Comparison of ENCODE assay signal across 16 cellular contexts in the genomic region with DNA sequence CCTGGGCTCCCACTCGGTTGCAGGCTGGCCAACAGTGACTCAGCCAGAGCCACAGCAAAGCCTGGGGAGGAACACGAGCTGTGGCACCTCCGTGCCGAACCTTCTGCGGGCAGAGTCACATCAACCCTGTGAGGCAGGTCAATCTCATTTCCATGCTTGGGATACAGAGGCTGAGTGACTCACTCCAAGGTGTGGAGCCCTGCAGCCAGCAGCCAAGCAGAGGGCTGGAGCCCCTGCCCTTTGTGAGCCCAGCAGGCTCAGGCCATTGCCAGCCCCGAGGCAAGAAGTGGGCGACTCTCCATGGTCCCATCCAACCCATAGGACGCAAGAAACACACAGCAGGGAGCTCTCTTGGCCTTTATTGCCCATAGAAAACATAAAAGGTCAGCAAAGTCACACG. TPM values are rescaled to one million over a fixed set of nuclear protein-coding genes. Genes with fewer than 3 reads are reported as not detected.
DNase-seq lines count a peak whose midpoint lies in the region; ATAC-seq and TF ChIP-seq lines count a peak whose summit lies in the region.
"Had no signal": no experiment of that assay in that cellular context is flagged by ENCODE, and none has a peak within 500 bp of the region (broad histone marks: within the 10 kb centered on the region; RNA-seq: fewer than 3 reads in every experiment).

No MANE protein-coding gene starts in this region.

- H3K9me3 Mint-ChIP-seq in H9 (no peaks in the 10 kb centered on the region), immature natural killer cell (no peaks in the 10 kb centered on the region)

- H3K9ac ChIP-seq in H9 (ENCODE audit: extremely low read depth, insufficient read length, low read length), result no peak overlapping the region

- H3K14ac ChIP-seq in H9 (ENCODE audit: insufficient read depth, low read length), result no peak overlapping the region

- peaks cover 54 to 94% (median 91%) of the 10 kb centered on the region in 3 experiments for H3K36me3 Mint-ChIP-seq in H9 (ENCODE audit: insufficient read depth in 1 of 3, low read depth in 3 of 3)
- peaks cover 9% of the 10 kb centered on the region for H3K36me3 Mint-ChIP-seq in T-helper 17 cell (ENCODE audit: low read depth)
- peaks cover 8 to 13% (median 13%) of the 10 kb centered on the region in 3 donors for H3K36me3 Mint-ChIP-seq in immature natural killer cell

- no peak overlapping the region for H3K4ac ChIP-seq in H9 (ENCODE audit: low read depth, low read length)

- no peak overlapping the region for H4K8ac ChIP-seq in H9 (replicated peaks; ENCODE audit: insufficient read length, low read depth, low read length)

- H3K56ac ChIP-seq in H9 (ENCODE audit: insufficient read length, low read depth, low read length), result no peak overlapping the region

- H3K79me2 ChIP-seq in H9 (ENCODE audit: insufficient read depth, low read length), result no peaks in the 10 kb centered on the region

- no peak overlapping the region for H4K5ac ChIP-seq in H9 (ENCODE audit: insufficient read length, low read depth, low read length)

- no peak overlapping the region for H2BK15ac ChIP-seq in H9 (ENCODE audit: low read depth, low read length)

- no peaks in the 10 kb centered on the region for H3K23me2 ChIP-seq in H9 (ENCODE audit: insufficient read length, low read depth, low read length, poor library complexity, severe bottlenecking)

- H4K91ac ChIP-seq in H9 (ENCODE audit: insufficient read length, low read depth, low read length), result no peak overlapping the region

- no peak overlapping the region for H3K23ac ChIP-seq in H9 (ENCODE audit: insufficient read length, low read depth, low read length)

- no peak overlapping the region for H2AK5ac ChIP-seq in H9 (ENCODE audit: insufficient read length, low read length)

- no peak overlapping the region for H3K27ac ChIP-seq in H9 (ENCODE audit: insufficient read length, low read depth, low read length)
- H3K27ac ChIP-seq in epithelial cell of prostate, result peak overlapping the region; percentile 99
- peak overlapping the region; percentile 10 for H3K27ac ChIP-seq in substantia nigra (ENCODE audit: low read depth, low read length, poor library complexity, severe bottlenecking)

- TF ChIP-seq CTCF in H9 (conservative IDR thresholded peaks at IDR 0.05), result no peak

- H3T11ph ChIP-seq in H9 (ENCODE audit: low read length), result no peak overlapping the region

- no peak overlapping the region for H3K4me2 ChIP-seq in H9 (ENCODE audit: insufficient read depth, insufficient read length, low read length)

- no peak overlapping the region for H2BK5ac ChIP-seq in H9 (ENCODE audit: insufficient read length, low read length)

- no peak for ATAC-seq in T-helper 17 cell
- ATAC-seq: Panc1 had no signal

- no peaks in the 10 kb centered on the region for H3K4me1 ChIP-seq in H9 (ENCODE audit: insufficient read depth, low read length)

- H3K27me3 Mint-ChIP-seq in H9 (ENCODE audit: low read depth), result no peaks in the 10 kb centered on the region
- H3K27me3 Mint-ChIP-seq in T-helper 17 cell, result no peaks in the 10 kb centered on the region
- peaks cover 0 to 6% (median 3%) of the 10 kb centered on the region in 3 donors for H3K27me3 Mint-ChIP-seq in immature natural killer cell (ENCODE audit: low read depth in 3 of 3)
- H3K27me3 Mint-ChIP-seq: B cell; CD4-positive, alpha-beta memory T cell had no signal

- no peak overlapping the region for H2BK12ac ChIP-seq in H9 (ENCODE audit: insufficient read length, low read depth, low read length)

- H3K79me1 ChIP-seq in H9 (ENCODE audit: insufficient read depth, low read depth, low read length, poor library complexity, severe bottlenecking), result no peaks in the 10 kb centered on the region

- no CpG with 5 or more reads among the region's 9 CpGs for WGBS in H9 (ENCODE audit: extremely low coverage, insufficient read length, low lambda C conversion rate)

- H3K9me3 ChIP-seq in H9 (ENCODE audit: control insufficient read depth, low read depth, low read length), result no peaks in the 10 kb centered on the region
- H3K9me3 ChIP-seq in T-helper 17 cell (ENCODE audit: control insufficient read depth, low read length, poor library complexity, severe bottlenecking), result no peaks in the 10 kb centered on the region
- H3K9me3 ChIP-seq: MG63 had no signal

- peaks cover 2% of the 10 kb centered on the region for H4K20me1 ChIP-seq in H9 (ENCODE audit: control insufficient read depth, insufficient read depth, insufficient read length)

- peaks cover 3 to 17% of the 10 kb centered on the region in 2 experiments; a peak in 3 of 4 replicates for H3K4me1 Mint-ChIP-seq in H9
- peaks cover 5% of the 10 kb centered on the region for H3K4me1 Mint-ChIP-seq in T-helper 17 cell
- no peaks in the 10 kb centered on the region for H3K4me1 Mint-ChIP-seq in immature natural killer cell
- H3K4me1 Mint-ChIP-seq: B cell; CD4-positive, alpha-beta memory T cell had no signal

- H3K4me3 Mint-ChIP-seq in H9 (no peak overlapping the region), T-helper 17 cell (no peak overlapping the region), immature natural killer cell (no peak overlapping the region)
- H3K4me3 Mint-ChIP-seq: B cell; CD4-positive, alpha-beta memory T cell had no signal

- H2BK120ac ChIP-seq in H9 (ENCODE audit: low read depth, low read length, poor library complexity, severe bottlenecking), result no peak overlapping the region

- H2BK20ac ChIP-seq in H9 (ENCODE audit: low read depth, low read length, poor library complexity, severe bottlenecking), result no peak overlapping the region

- no peak for DNase-seq in H9
- no peak for DNase-seq in T-helper 17 cell
- no peak for DNase-seq in epithelial cell of prostate (ENCODE audit: low read depth, low spot score)
- no peak for DNase-seq in substantia nigra (lab: John Stamatoyannopoulos, UW)
- DNase-seq in immature natural killer cell, result no peak
- DNase-seq in SKM-1 treated with dmso at 0.1 percent for 144 hours (lab: John Stamatoyannopoulos, UW; ENCODE audit: unreplicated experiment), result no peak
- DNase-seq in NK-92 (lab: John Stamatoyannopoulos, UW; ENCODE audit: unreplicated experiment), result no peak
- DNase-seq: CD4-positive, alpha-beta memory T cell; DMS79; KBM-7; NCI-H1092 treated with DMSO at 0.1 percent for 48 hours; NCI-H1694 treated with DMSO at 0.1 percent for 48 hours; NCI-H69 had no signal

- H3K27me3 ChIP-seq in H9 (ENCODE audit: insufficient read depth, low read length), result no peaks in the 10 kb centered on the region
- H3K27me3 ChIP-seq: MG63 had no signal

- H2AFZ ChIP-seq in H9 (ENCODE audit: low read length), result no peak overlapping the region

- H3K27ac Mint-ChIP-seq in H9 (peak overlapping the region in 2 of 3 experiments; percentile 31 to 68; a peak in 3 of 7 replicates), T-helper 17 cell (peak overlapping the region; percentile 19), immature natural killer cell (peak overlapping the region in 1 of 6 donors; percentile 11)
- H3K27ac Mint-ChIP-seq: B cell had no signal

- H3K18ac ChIP-seq in H9 (ENCODE audit: insufficient read length, low read depth, low read length), result no peak overlapping the region

RNA-seq across cellular contexts. Expression of gene CSNK1E, which starts 21.4 kb away (rescaled TPM):
- total RNA-seq in H9 (2021), result 230 and 236 TPM in 2 replicates
- 100 to 1,000 TPM; 157 to 174 TPM for total RNA-seq in T-helper 17 cell
- 10 to 100 TPM in 1 of 3 donors, 1 to 10 TPM in 2; 7.5 to 12.1 (median 8.6) TPM for polyA plus RNA-seq in immature natural killer cell

RNA-seq across cellular contexts. Expression of gene TMEM184B, which starts 23.1 kb away (rescaled TPM):
- total RNA-seq in H9 (2021) (51.7 and 58.5 TPM in 2 replicates), T-helper 17 cell (10 to 100 TPM; 53.3 TPM)
- polyA plus RNA-seq in immature natural killer cell, result 10 to 100 TPM; 12.1 to 50.7 (median 30.3) TPM
